Comparison of ENCODE assay signal across 17 cellular contexts in genomic region chr15:68636256-68636655, GRCh38. TPM values are rescaled to one million over a fixed set of nuclear protein-coding genes. Genes with fewer than 3 reads are reported as not detected.
A peak's percentile ranks its signal among the peaks of the same experiment; 100 is the strongest.
DNase-seq lines count a peak whose midpoint lies in the region; ATAC-seq and TF ChIP-seq lines count a peak whose summit lies in the region.
"Had no signal": no experiment of that assay in that cellular context is flagged by ENCODE, and none has a peak within 500 bp of the region (broad histone marks: within the 10 kb centered on the region; RNA-seq: fewer than 3 reads in every experiment).

No MANE protein-coding gene starts in this region.

- peak overlapping the region in 3 of 8 donors; percentile 26 to 45 (median 27) for H3K4me3 Mint-ChIP-seq in naive B cell
- H3K4me3 Mint-ChIP-seq in Caco-2 (ENCODE audit: unreplicated experiment) = no peak overlapping the region
- H3K4me3 Mint-ChIP-seq: CD4-positive, alpha-beta memory T cell had no signal

- peaks cover 35% of the 10 kb centered on the region for H3K4me1 ChIP-seq in mammary epithelial cell (ENCODE audit: insufficient read depth, low read length)
- peaks cover 21 to 27% of the 10 kb centered on the region in 2 donors for H3K4me1 ChIP-seq in uterus
- peaks cover 0 to 21% (median 15%) of the 10 kb centered on the region in 4 donors for H3K4me1 ChIP-seq in sigmoid colon
- no peaks in the 10 kb centered on the region for H3K4me1 ChIP-seq in Caco-2
- H3K4me1 ChIP-seq: Peyer's patch had no signal

- no peak overlapping the region for H3K9ac ChIP-seq in mammary epithelial cell (ENCODE audit: insufficient read depth, low read length)

- H3K27ac Mint-ChIP-seq in naive B cell = peak overlapping the region in 5 of 6 donors; percentile 39 to 99 (median 70)
- H3K27ac Mint-ChIP-seq in Caco-2 (ENCODE audit: unreplicated experiment) = no peak overlapping the region
- H3K27ac Mint-ChIP-seq: CD4-positive, alpha-beta memory T cell had no signal

- H4K20me1 ChIP-seq in mammary epithelial cell (ENCODE audit: insufficient read depth, low read length) = no peaks in the 10 kb centered on the region

- H3K27me3 ChIP-seq in mammary epithelial cell (ENCODE audit: insufficient read depth, low read length) = no peaks in the 10 kb centered on the region
- H3K27me3 ChIP-seq in uterus = no peaks in the 10 kb centered on the region
- no peaks in the 10 kb centered on the region for H3K27me3 ChIP-seq in sigmoid colon
- H3K27me3 ChIP-seq in Caco-2 (replicated peaks; ENCODE audit: control insufficient read depth, insufficient read depth, low read length) = no peaks in the 10 kb centered on the region
- H3K27me3 ChIP-seq: Peyer's patch had no signal

- no peak for ATAC-seq in naive B cell (ENCODE audit: low read depth in 2 of 2)
- ATAC-seq: HCT116, K562, Right ventricle myocardium inferior had no signal

- H3K4me2 ChIP-seq in mammary epithelial cell (ENCODE audit: insufficient read depth, low read depth, low read length) = no peak overlapping the region

- POLR2A ChIA-PET in Caco-2 (lab: Charles Lee) = no interaction called here

- H3K36me3 Mint-ChIP-seq in naive B cell (no peaks in the 10 kb centered on the region), Caco-2 (ENCODE audit: insufficient read depth, unreplicated experiment) (no peaks in the 10 kb centered on the region)
- H3K36me3 Mint-ChIP-seq: CD4-positive, alpha-beta memory T cell had no signal

- H3K4me1 Mint-ChIP-seq in naive B cell (peaks cover 69 to 91% (median 85%) of the 10 kb centered on the region in 3 donors), Caco-2 (ENCODE audit: low read depth, unreplicated experiment) (no peaks in the 10 kb centered on the region)
- H3K4me1 Mint-ChIP-seq: CD4-positive, alpha-beta memory T cell had no signal

- no peaks in the 10 kb centered on the region for H3K36me3 ChIP-seq in mammary epithelial cell (ENCODE audit: insufficient read depth, low read length)
- no peaks in the 10 kb centered on the region for H3K36me3 ChIP-seq in uterus
- H3K36me3 ChIP-seq in sigmoid colon = no peaks in the 10 kb centered on the region
- H3K36me3 ChIP-seq in Caco-2 (ENCODE audit: control insufficient read depth, insufficient read depth, low read length) = no peaks in the 10 kb centered on the region
- H3K36me3 ChIP-seq: Peyer's patch had no signal

- WGBS in mammary epithelial cell (ENCODE audit: low coverage, missing lambda C conversion rate) = 83% methylated on average over 5 of the region's 5 CpGs
- WGBS in sigmoid colon, 2 donors = 86 to 93% methylated on average over 5 of the region's 5 CpGs

- no peak for TF ChIP-seq CTCF in mammary epithelial cell (conservative IDR thresholded peaks at IDR 0.05 in 1 of 2, IDR thresholded peaks at IDR 0.05 in 1 of 2; ENCODE audit: extremely low read depth in 1 of 2, insufficient read depth in 1 of 2, low read depth in 1 of 2, low read length in 2 of 2)
- no peak for TF ChIP-seq CTCF in uterus (IDR thresholded peaks at IDR 0.05)
- no peak for TF ChIP-seq CTCF in sigmoid colon (IDR thresholded peaks at IDR 0.05)
- TF ChIP-seq CTCF in Caco-2 (IDR thresholded peaks at IDR 0.05; ENCODE audit: insufficient read depth in 1 of 2, low read depth in 1 of 2, low read length in 1 of 2, severe bottlenecking in 1 of 2, unreplicated experiment in 1 of 2) = no peak

- H2AFZ ChIP-seq in mammary epithelial cell (ENCODE audit: low read depth, low read length) = peak overlapping the region; percentile 72

- no peak for TF ChIP-seq POLR2A in uterus (IDR thresholded peaks at IDR 0.05)
- TF ChIP-seq POLR2A in sigmoid colon (IDR thresholded peaks at IDR 0.05) = no peak

- intact Hi-C loops in mammary epithelial cell (cut with micrococcal nuclease) = no loop called here
- intact Hi-C loops in uterus (cut with DNase I; ENCODE audit: low total_unique reads) = no loop called here
- intact Hi-C loops in sigmoid colon (cut with DNase I) = no loop called here
- intact Hi-C loops in Caco-2 (cut with micrococcal nuclease; ENCODE audit: unreplicated experiment) = no loop called here

- H3K27ac ChIP-seq in mammary epithelial cell (ENCODE audit: insufficient read depth, low read depth, low read length) (no peak overlapping the region), uterus (peak overlapping the region; percentile 71), sigmoid colon (no peak overlapping the region)
- H3K27ac ChIP-seq: Peyer's patch had no signal

- H3K4me3 ChIP-seq in mammary epithelial cell (replicated peaks in 1 of 3; ENCODE audit: insufficient read depth in 1 of 3, low read depth in 2 of 3, low read length in 3 of 3) (no peak overlapping the region), uterus (no peak overlapping the region), sigmoid colon (no peak overlapping the region), Caco-2 (ENCODE audit: low read depth, low read length) (no peak overlapping the region)
- H3K4me3 ChIP-seq: K562, Peyer's patch had no signal

- DNase-seq in NCI-H69 (lab: John Stamatoyannopoulos, UW) (peak; percentile 13), mammary epithelial cell (no peak), naive B cell (no peak), uterus (no peak), sigmoid colon (no peak), Caco-2 (no peak)
- DNase-seq in activated naive CD4-positive, alpha-beta T cell treated with anti-CD3 and anti-CD28 coated beads, Interleukin-2, amount 50 U/mL, for 16 hours = no peak
- DNase-seq: CD4-positive, alpha-beta memory T cell; DMS79 treated with DMSO at 0.1 percent for 48 hours; MV-4-11; NCI-H187 treated with DMSO at 0.1 percent for 48 hours had no signal

- H3K9me3 Mint-ChIP-seq in naive B cell (no peaks in the 10 kb centered on the region), Caco-2 (ENCODE audit: unreplicated experiment) (no peaks in the 10 kb centered on the region)
- H3K9me3 Mint-ChIP-seq: CD4-positive, alpha-beta memory T cell had no signal

- CTCF ChIA-PET in mammary epithelial cell (lab: Charles Lee; ENCODE audit: low non-redundant PET) (no interaction called here), Caco-2 (lab: Charles Lee) (interaction anchor here (1.4 kb wide), 1 partner anchor 77 kb away, joined by 6 read pairs; no protein-coding TSS in a partner anchor)

- no peaks in the 10 kb centered on the region for H3K27me3 Mint-ChIP-seq in naive B cell
- no peaks in the 10 kb centered on the region for H3K27me3 Mint-ChIP-seq in Caco-2 (ENCODE audit: insufficient read depth, unreplicated experiment)
- H3K27me3 Mint-ChIP-seq: CD4-positive, alpha-beta memory T cell had no signal

- no peaks in the 10 kb centered on the region for H3K9me3 ChIP-seq in mammary epithelial cell (replicated peaks; ENCODE audit: insufficient read depth, low read length)
- H3K9me3 ChIP-seq in uterus = no peaks in the 10 kb centered on the region
- no peaks in the 10 kb centered on the region for H3K9me3 ChIP-seq in sigmoid colon
- H3K9me3 ChIP-seq in Caco-2 = no peaks in the 10 kb centered on the region
- H3K9me3 ChIP-seq: Peyer's patch had no signal

- dilution Hi-C loops in mammary epithelial cell (cut with HindIII; ENCODE audit: low sequenced_read_pairs) = no loop called here

- no peak for TF ChIP-seq EP300 in sigmoid colon (IDR thresholded peaks at IDR 0.05)

- in situ Hi-C loops in mammary epithelial cell (cut with MboI; ENCODE audit: low sequenced_read_pairs in 2 of 2) = no loop called here

- no peaks in the 10 kb centered on the region for H3K79me2 ChIP-seq in mammary epithelial cell (ENCODE audit: insufficient read depth, low read length)

- BruUV-seq in mammary epithelial cell (replicated peaks; lab: Mats Ljungman, UMichigan) (no TSS peak), Caco-2 (replicated peaks; lab: Mats Ljungman, UMichigan) (no TSS peak)

RNA-seq across cellular contexts. Expression of gene CORO2B, which starts 57.5 kb away (rescaled TPM):
- total RNA-seq in mammary epithelial cell (1 to 10 TPM; 3.2 to 4.3 TPM), uterus (10 to 100 TPM in 1 of 4 donors, 1 to 10 TPM in 3; 1.3 to 18.2 (median 7.0) TPM), sigmoid colon (1 to 10 TPM; 3.1 to 3.9 (median 3.8) TPM), Caco-2 (2022) (0.21 and 0.25 TPM in 2 replicates)
- polyA plus RNA-seq in mammary epithelial cell (2.6 TPM), naive B cell (ENCODE audit: low read depth in 6 of 6) (10 to 100 TPM in 1 of 6 donors, 1 to 10 TPM in 5; 3.4 to 11.3 (median 4.8) TPM), sigmoid colon (1 to 10 TPM in 2 of 3 donors, under 1 TPM in 1; 0.46 to 2.5 (median 1.2) TPM)
- polyA minus RNA-seq in mammary epithelial cell = 2.7 TPM
- total RNA-seq: CD4-positive, alpha-beta memory T cell; G401; K562; NCI-H460 had no signal
- polyA plus RNA-seq: CD4-positive, alpha-beta memory T cell; K562 had no signal

Comparison
In these comparisons a context has a peak if more than half of its experiments do, and no peak if none do; other contexts are left out.
1. H3K27ac ChIP-seq: peak in uterus (2 of 2); none in mammary epithelial cell (single experiment) and sigmoid colon (0 of 4).